8 cellular contexts compared by ENCODE assay signal in the genomic region with DNA sequence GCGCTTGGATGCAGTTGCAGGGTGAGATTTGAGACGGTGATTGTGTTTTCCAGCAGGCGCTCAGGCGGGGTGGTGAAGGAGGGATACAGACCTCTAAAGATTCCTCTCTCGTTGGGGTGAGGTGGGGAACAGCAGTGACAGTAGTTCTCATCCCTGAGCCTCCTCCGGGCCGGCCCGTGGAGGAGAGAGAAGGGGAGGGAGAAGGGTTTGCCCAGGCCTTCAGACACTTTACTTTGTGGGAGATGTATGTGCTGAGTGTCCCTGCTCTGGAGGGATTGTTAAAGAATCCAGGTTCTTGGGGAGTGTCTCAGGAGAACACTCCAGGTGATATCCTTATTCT. TPM values are rescaled to one million over a fixed set of nuclear protein-coding genes. Genes with fewer than 3 reads are reported as not detected.
DNase-seq lines count a peak whose midpoint lies in the region; ATAC-seq and TF ChIP-seq lines count a peak whose summit lies in the region.

No MANE protein-coding gene starts in this region.

- DNase-seq in adrenal gland = no peak
- DNase-seq in kidney epithelial cell (ENCODE audit: low read depth) = no peak
- DNase-seq in T-helper 9 cell = no peak
- no peak for DNase-seq in NCI-H446 treated with DMSO at 0.1 percent for 48 hours (lab: John Stamatoyannopoulos, UW)

- ATAC-seq in HG02798 (IDR thresholded peaks at IDR 0.05; ENCODE audit: poor library complexity, unreplicated experiment) (peak; percentile 10), HG02884 (IDR thresholded peaks at IDR 0.05; ENCODE audit: unreplicated experiment) (no peak)

- no peaks in the 10 kb centered on the region for H3K9me3 ChIP-seq in adrenal gland (replicated peaks in 1 of 3)
- no peaks in the 10 kb centered on the region for H3K9me3 ChIP-seq in thymus (ENCODE audit: control insufficient read depth)

- TF ChIP-seq POLR2A in adrenal gland (IDR thresholded peaks at IDR 0.05) = no peak

- H3K36me3 ChIP-seq in adrenal gland (replicated peaks in 1 of 2) (no peaks in the 10 kb centered on the region), kidney epithelial cell (ENCODE audit: control insufficient read depth, insufficient read depth, low read length) (no peaks in the 10 kb centered on the region), thymus (ENCODE audit: control insufficient read depth, insufficient read depth) (no peaks in the 10 kb centered on the region)

- intact Hi-C loops in adrenal gland (cut with DNase I) = loop anchor here in 1 of 2 donors (5.0 kb wide), 1 partner anchor 242 kb away; no protein-coding TSS in a partner anchor

- WGBS in adrenal gland, 4 donors = 0 to 2% (median 0%) methylated on average over 7 to 8 of the region's 8 CpGs
- WGBS in thymus = under 1% methylated on average over 8 of the region's 8 CpGs

- peak overlapping the region; percentile 33 to 87 (median 68) for H3K4me3 ChIP-seq in adrenal gland
- peak overlapping the region; percentile 53 for H3K4me3 ChIP-seq in kidney epithelial cell (ENCODE audit: low read depth, low read length)
- peak overlapping the region; percentile 85 for H3K4me3 ChIP-seq in thymus (ENCODE audit: low read length)

- H3K27me3 ChIP-seq in adrenal gland (no peaks in the 10 kb centered on the region), kidney epithelial cell (ENCODE audit: control insufficient read depth, insufficient read depth, low read length) (no peaks in the 10 kb centered on the region), thymus (ENCODE audit: control insufficient read depth, insufficient read depth) (no peaks in the 10 kb centered on the region)

- H3K4me1 ChIP-seq in adrenal gland (replicated peaks in 1 of 2) = peaks cover 22 to 24% of the 10 kb centered on the region in 2 donors
- H3K4me1 ChIP-seq in thymus (ENCODE audit: control insufficient read depth, insufficient read depth, low read length) = peaks cover 18% of the 10 kb centered on the region

- TF ChIP-seq CTCF in C4-2B (conservative IDR thresholded peaks at IDR 0.05) (no peak), adrenal gland (IDR thresholded peaks at IDR 0.05) (no peak), kidney epithelial cell (IDR thresholded peaks at IDR 0.05; ENCODE audit: insufficient read depth, low read length, poor library complexity, severe bottlenecking) (no peak)

- H3K27ac ChIP-seq in C4-2B (peak overlapping the region; percentile 89), adrenal gland (peak overlapping the region; percentile 86 to 96 (median 91)), thymus (ENCODE audit: low read depth) (peak overlapping the region; percentile 93)

RNA-seq across cellular contexts. Expression of gene PSMB9, which starts 41.0 kb away (rescaled TPM):
- total RNA-seq in adrenal gland = 10 to 100 TPM; 16.1 to 69.8 (median 42.3) TPM
- polyA plus RNA-seq in adrenal gland = 10 to 100 TPM; 13.8 to 52.9 (median 33.5) TPM
- total RNA-seq in kidney epithelial cell = 23.0 and 24.6 TPM in 2 replicates
- polyA plus RNA-seq in thymus = 143 TPM

RNA-seq across cellular contexts. Expression of gene TAP1, which starts 41.5 kb away (rescaled TPM):
- total RNA-seq in adrenal gland (10 to 100 TPM; 38.7 to 76.9 (median 54.3) TPM), kidney epithelial cell (77.6 and 79.1 TPM in 2 replicates)
- polyA plus RNA-seq in adrenal gland (10 to 100 TPM; 24.9 to 77.9 (median 52.2) TPM), thymus (155 TPM)

RNA-seq across cellular contexts. Expression of gene HLA-DMB, which starts 45.9 kb away (rescaled TPM):
- total RNA-seq in adrenal gland = 100 to 1,000 TPM in 1 of 8 donors, 10 to 100 TPM in 7; 37.3 to 118 (median 85.7) TPM
- 10 to 100 TPM in 2 of 3 donors, 1 to 10 TPM in 1; 9.1 to 41.2 (median 23.9) TPM for polyA plus RNA-seq in adrenal gland
- total RNA-seq in kidney epithelial cell = 1.0 and 2.3 TPM in 2 replicates
- polyA plus RNA-seq in thymus = 71.0 TPM

RNA-seq across cellular contexts. Expression of gene PSMB8, which starts 51.1 kb away (rescaled TPM):
- total RNA-seq in adrenal gland = 100 to 1,000 TPM in 1 of 8 donors, 10 to 100 TPM in 7; 67.5 to 114 (median 88.1) TPM
- polyA plus RNA-seq in adrenal gland = 100 to 1,000 TPM in 2 of 3 donors, 10 to 100 TPM in 1; 63.0 to 195 (median 137) TPM
- total RNA-seq in kidney epithelial cell = 62.8 and 84.1 TPM in 2 replicates
- polyA plus RNA-seq in thymus = 177 TPM

RNA-seq across cellular contexts. Expression of gene TAP2, which starts 56.4 kb away (rescaled TPM):
- 10 to 100 TPM in 6 of 8 donors, 1 to 10 TPM in 2; 4.8 to 48.0 (median 29.5) TPM for total RNA-seq in adrenal gland
- polyA plus RNA-seq in adrenal gland = 10 to 100 TPM; 20.5 to 24.3 (median 21.5) TPM
- total RNA-seq in kidney epithelial cell = 22.5 and 22.7 TPM in 2 replicates
- 39.8 TPM for polyA plus RNA-seq in thymus

Comparison
In these comparisons a context has a peak if more than half of its experiments do, and no peak if none do; other contexts are left out.
1. RNA of gene HLA-DMB, which starts 45.9 kb away (total RNA-seq): 37.3 to 118 TPM in adrenal gland; 1.0 to 2.3 TPM in kidney epithelial cell; every median in the first group is over 10 times any median in the second.
2. Peak in every context shown above with its lines, with median percentiles within 50 percentile points of each other: H3K27ac ChIP-seq and H3K4me3 ChIP-seq.